14 cellular contexts compared by ENCODE assay signal in genomic region chr2:145563752-145564615, GRCh38.
DNase-seq lines count a peak whose midpoint lies in the region; ATAC-seq and TF ChIP-seq lines count a peak whose summit lies in the region.
"Had no signal": no experiment of that assay in that cellular context is flagged by ENCODE, and none has a peak within 500 bp of the region (broad histone marks: within the 10 kb centered on the region; RNA-seq: fewer than 3 reads in every experiment).

No MANE protein-coding gene starts in this region.

- H3F3A ChIP-seq in OCI-LY1 (ENCODE audit: insufficient read depth, low read length): 0 out of 2 replicates have a peak, but pooled peaks cover 3% of the 10 kb centered on the region

- no peaks in the 10 kb centered on the region for H3K4me1 Mint-ChIP-seq in stimulated activated effector memory CD8-positive, alpha-beta T cell treated with anti-CD3 and anti-CD28 coated beads, Interleukin-12 subunit alpha, Interleukin-12 subunit beta, amount 100 ng/mL, for 72 hours

- DNase-seq in Jurkat, Clone E6-1 (ENCODE audit: low read depth, low spot score): peak; percentile 12
- peak; percentile 12 for DNase-seq in fibroblast of mammary gland (ENCODE audit: low read depth)
- DNase-seq in sciatic nerve (ENCODE audit: low spot score): no peak
- no peak for DNase-seq in stimulated activated CD4-positive, alpha-beta T cell treated with anti-CD3 and anti-CD28 coated beads, Interleukin-12 subunit alpha, Interleukin-12 subunit beta, amount 100 ng/mL, for 4 hours
- no peak for DNase-seq in stimulated activated effector memory CD8-positive, alpha-beta T cell treated with anti-CD3 and anti-CD28 coated beads, Interleukin-12 subunit alpha, Interleukin-12 subunit beta, amount 100 ng/mL, for 72 hours (ENCODE audit: low spot score in 2 of 2)
- no peak for DNase-seq in caudate nucleus (lab: John Stamatoyannopoulos, UW)
- DNase-seq: Calu3; central memory CD4-positive, alpha-beta T cell; posterior cingulate gyrus; RPMI8226; transverse colon had no signal

- intact Hi-C loops in sciatic nerve (cut with DNase I): no loop called here

- no peak overlapping the region for H3K27ac Mint-ChIP-seq in stimulated activated effector memory CD8-positive, alpha-beta T cell treated with anti-CD3 and anti-CD28 coated beads, Interleukin-12 subunit alpha, Interleukin-12 subunit beta, amount 100 ng/mL, for 72 hours

- no peaks in the 10 kb centered on the region for H3K27me3 ChIP-seq in OCI-LY1 (ENCODE audit: insufficient read depth, low read length)
- H3K27me3 ChIP-seq: transverse colon had no signal

- peak overlapping the region; percentile 34 for H3K9ac ChIP-seq in OCI-LY1 (ENCODE audit: low read length)

- no peaks in the 10 kb centered on the region for H4K20me1 ChIP-seq in OCI-LY1 (ENCODE audit: insufficient read depth, low read length)

- no peaks in the 10 kb centered on the region for H3K36me3 ChIP-seq in OCI-LY1 (ENCODE audit: insufficient read depth, low read length)
- H3K36me3 ChIP-seq: transverse colon had no signal

- no peaks in the 10 kb centered on the region for H3K36me3 Mint-ChIP-seq in stimulated activated effector memory CD8-positive, alpha-beta T cell treated with anti-CD3 and anti-CD28 coated beads, Interleukin-12 subunit alpha, Interleukin-12 subunit beta, amount 100 ng/mL, for 72 hours

- H3K4me3 Mint-ChIP-seq in stimulated activated effector memory CD8-positive, alpha-beta T cell treated with anti-CD3 and anti-CD28 coated beads, Interleukin-12 subunit alpha, Interleukin-12 subunit beta, amount 100 ng/mL, for 72 hours: no peak overlapping the region

- no peaks in the 10 kb centered on the region for H3K79me2 ChIP-seq in OCI-LY1 (ENCODE audit: insufficient read depth, low read length)

- H2AFZ ChIP-seq in OCI-LY1 (ENCODE audit: low read length): peak overlapping the region; percentile 51; the same call in 1 of the 2 replicates

- TF ChIP-seq CTCF in OCI-LY1 (IDR thresholded peaks at IDR 0.05; ENCODE audit: low read length) (no peak), fibroblast of mammary gland (conservative IDR thresholded peaks at IDR 0.05; ENCODE audit: control insufficient read depth, insufficient read depth, low read depth, low read length) (no peak)

- peaks cover 34% of the 10 kb centered on the region for H3K4me1 ChIP-seq in OCI-LY1 (ENCODE audit: insufficient read depth, low read length, severe bottlenecking)
- H3K4me1 ChIP-seq: transverse colon had no signal

- H3K9me2 ChIP-seq in OCI-LY1 (ENCODE audit: low read depth, low read length): no peaks in the 10 kb centered on the region

- H3K4me3 ChIP-seq in Jurkat, Clone E6-1 (ENCODE audit: low read length): no peak overlapping the region
- peak overlapping the region; percentile 5 for H3K4me3 ChIP-seq in OCI-LY1 (ENCODE audit: low read depth, low read length, poor library complexity, severe bottlenecking)
- H3K4me3 ChIP-seq in fibroblast of mammary gland (ENCODE audit: control insufficient read depth, low read depth, low read length): no peak overlapping the region
- H3K4me3 ChIP-seq: transverse colon had no signal

- ATAC-seq in sciatic nerve (peak; percentile 82), HG02981 (IDR thresholded peaks at IDR 0.05; ENCODE audit: unreplicated experiment) (no peak)
- no peak for ATAC-seq in stimulated activated effector memory CD8-positive, alpha-beta T cell treated with anti-CD3 and anti-CD28 coated beads, Interleukin-12 subunit alpha, Interleukin-12 subunit beta, amount 100 ng/mL, for 72 hours
- ATAC-seq: left lobe of liver had no signal

- peak overlapping the region; percentile 87 for H3K27ac ChIP-seq in OCI-LY1 (ENCODE audit: low read depth, low read length, poor library complexity, severe bottlenecking)
- H3K27ac ChIP-seq in caudate nucleus (ENCODE audit: low read depth, low read length): no peak overlapping the region
- H3K27ac ChIP-seq: transverse colon had no signal

- peaks cover 2% of the 10 kb centered on the region for H3K9me3 Mint-ChIP-seq in stimulated activated effector memory CD8-positive, alpha-beta T cell treated with anti-CD3 and anti-CD28 coated beads, Interleukin-12 subunit alpha, Interleukin-12 subunit beta, amount 100 ng/mL, for 72 hours

- H3K9me3 ChIP-seq in OCI-LY1 (ENCODE audit: low read length): no peaks in the 10 kb centered on the region
- H3K9me3 ChIP-seq: transverse colon had no signal

- H3K4me2 ChIP-seq in OCI-LY1 (ENCODE audit: low read length): peak overlapping the region; percentile 49

Comparison
In these comparisons a context has a peak if more than half of its experiments do, and no peak if none do; other contexts are left out.
1. DNase-seq: peak in Jurkat, Clone E6-1 (single experiment) and fibroblast of mammary gland (single experiment); none in sciatic nerve (single experiment), stimulated activated CD4-positive, alpha-beta T cell treated with anti-CD3 and anti-CD28 coated beads, Interleukin-12 subunit alpha, Interleukin-12 subunit beta, amount 100 ng/mL, for 4 hours (single experiment), stimulated activated effector memory CD8-positive, alpha-beta T cell treated with anti-CD3 and anti-CD28 coated beads, Interleukin-12 subunit alpha, Interleukin-12 subunit beta, amount 100 ng/mL, for 72 hours (0 of 2) and caudate nucleus (0 of 61).